7 cellular contexts compared by ENCODE assay signal in the genomic region with DNA sequence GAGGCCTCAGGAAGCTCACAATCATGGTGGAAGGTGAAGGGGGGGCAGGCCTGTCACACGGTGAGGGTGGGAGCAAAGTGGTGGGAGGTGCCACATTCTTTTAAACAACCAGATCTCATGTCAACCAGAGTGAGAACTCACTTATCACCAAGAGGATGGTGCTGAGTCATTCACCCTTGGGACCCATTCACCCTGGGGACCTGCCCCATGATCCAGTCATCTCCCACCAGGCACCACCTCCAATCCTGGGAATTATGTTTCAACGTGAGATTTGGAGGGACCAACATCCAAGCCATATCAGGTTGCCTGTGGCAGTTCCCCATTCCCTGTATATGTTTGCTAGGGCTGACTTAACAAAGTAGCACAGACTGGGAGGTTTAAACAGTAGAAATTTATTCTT.
"Had no signal": no experiment of that assay in that cellular context is flagged by ENCODE, and none has a peak within 500 bp of the region (broad histone marks: within the 10 kb centered on the region; RNA-seq: fewer than 3 reads in every experiment).

No MANE protein-coding gene starts in this region.

- DNase-seq: GDM1, GF-D8 had no signal

- FAIRE-seq: G401.6, GM12891, GM12892, GM18507, GM19239 had no signal
